Comparison of ENCODE assay signal across 2 cellular contexts in genomic region chr1:169944621-169945020, GRCh38.
TF ChIP-seq lines count a peak whose summit lies in the region.

No MANE protein-coding gene starts in this region.

TF ChIP-seq in WTC11, 78 proteins besides CTCF, POLR2A, EP300 and RAD21:
- TF ChIP-seq OVOL2 (CRISPR knock-in tag; IDR thresholded peaks at IDR 0.05; ENCODE audit: borderline replicate concordance) (no peak), FOXJ3 (CRISPR knock-in tag; IDR thresholded peaks at IDR 0.05; ENCODE audit: borderline replicate concordance) (no peak), ZNF423 (CRISPR knock-in tag; IDR thresholded peaks at IDR 0.05) (no peak), HMGA2 (CRISPR knock-in tag; IDR thresholded peaks at IDR 0.05) (no peak), ATF1 (CRISPR knock-in tag; IDR thresholded peaks at IDR 0.05) (no peak), ZBTB43 (CRISPR knock-in tag; IDR thresholded peaks at IDR 0.05) (no peak), CREM (CRISPR knock-in tag; IDR thresholded peaks at IDR 0.05) (no peak), MYBL2 (CRISPR knock-in tag; IDR thresholded peaks at IDR 0.05) (no peak), CDX4 (CRISPR knock-in tag; IDR thresholded peaks at IDR 0.05; ENCODE audit: borderline replicate concordance) (no peak), USF1 (CRISPR knock-in tag; IDR thresholded peaks at IDR 0.05) (no peak)
- TF ChIP-seq, protein P1, sequence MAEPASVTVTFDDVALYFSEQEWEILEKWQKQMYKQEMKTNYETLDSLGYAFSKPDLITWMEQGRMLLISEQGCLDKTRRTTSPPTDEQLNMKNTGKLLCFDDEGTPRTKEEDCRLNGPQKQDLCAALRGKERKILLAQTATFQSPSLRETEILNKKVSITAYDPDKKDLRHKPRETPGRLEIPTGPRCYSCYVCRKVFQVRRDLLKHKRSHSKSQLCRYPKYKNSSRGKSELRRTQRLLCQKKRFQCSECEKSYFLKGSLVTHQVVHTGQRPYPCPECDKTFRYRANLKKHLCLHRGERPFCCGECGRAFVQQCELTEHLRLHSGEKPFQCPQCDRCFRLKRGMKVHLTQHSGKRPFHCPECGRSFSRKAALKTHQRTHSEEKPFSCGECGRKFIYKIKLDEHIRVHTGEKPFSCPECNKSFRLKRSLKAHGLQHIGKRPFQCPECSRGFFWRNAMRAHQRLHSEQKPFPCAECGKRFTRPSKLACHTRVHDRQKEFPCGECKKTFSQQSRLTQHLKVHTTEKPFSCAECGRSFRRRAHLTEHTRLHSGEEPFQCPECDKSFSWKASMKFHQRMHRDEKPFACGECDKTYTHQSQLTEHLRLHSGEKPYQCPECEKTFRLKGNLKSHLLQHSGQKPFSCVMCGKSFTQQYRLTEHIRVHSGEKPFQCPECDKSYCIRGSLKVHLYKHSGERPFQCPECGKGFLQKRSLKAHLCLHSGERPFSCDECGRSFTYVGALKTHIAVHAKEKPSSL (CRISPR knock-in tag; conservative IDR thresholded peaks at IDR 0.05): no peak
- TF ChIP-seq, protein P2, sequence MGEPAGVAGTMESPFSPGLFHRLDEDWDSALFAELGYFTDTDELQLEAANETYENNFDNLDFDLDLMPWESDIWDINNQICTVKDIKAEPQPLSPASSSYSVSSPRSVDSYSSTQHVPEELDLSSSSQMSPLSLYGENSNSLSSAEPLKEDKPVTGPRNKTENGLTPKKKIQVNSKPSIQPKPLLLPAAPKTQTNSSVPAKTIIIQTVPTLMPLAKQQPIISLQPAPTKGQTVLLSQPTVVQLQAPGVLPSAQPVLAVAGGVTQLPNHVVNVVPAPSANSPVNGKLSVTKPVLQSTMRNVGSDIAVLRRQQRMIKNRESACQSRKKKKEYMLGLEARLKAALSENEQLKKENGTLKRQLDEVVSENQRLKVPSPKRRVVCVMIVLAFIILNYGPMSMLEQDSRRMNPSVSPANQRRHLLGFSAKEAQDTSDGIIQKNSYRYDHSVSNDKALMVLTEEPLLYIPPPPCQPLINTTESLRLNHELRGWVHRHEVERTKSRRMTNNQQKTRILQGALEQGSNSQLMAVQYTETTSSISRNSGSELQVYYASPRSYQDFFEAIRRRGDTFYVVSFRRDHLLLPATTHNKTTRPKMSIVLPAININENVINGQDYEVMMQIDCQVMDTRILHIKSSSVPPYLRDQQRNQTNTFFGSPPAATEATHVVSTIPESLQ (CRISPR knock-in tag; IDR thresholded peaks at IDR 0.05): no peak

TF ChIP-seq in H1, 55 proteins besides CTCF, POLR2A, EP300 and RAD21 (continued from another document):
- TF ChIP-seq GTF2F1 (IDR thresholded peaks at IDR 0.05; ENCODE audit: borderline replicate concordance, low read depth, low read length): no peak
- no peak for TF ChIP-seq GABPA (IDR thresholded peaks at IDR 0.05; ENCODE audit: borderline replicate concordance, insufficient read depth, low read length)
- no peak for TF ChIP-seq CHD2 (IDR thresholded peaks at IDR 0.05; ENCODE audit: low read length)
- TF ChIP-seq CEBPB (IDR thresholded peaks at IDR 0.05; ENCODE audit: low read depth, low read length): no peak
- no peak for TF ChIP-seq SIN3A (conservative IDR thresholded peaks at IDR 0.05 in 1 of 2, IDR thresholded peaks at IDR 0.05 in 1 of 2; ENCODE audit: low read depth in 1 of 2, low read length in 2 of 2)
- TF ChIP-seq BRCA1 (IDR thresholded peaks at IDR 0.05; ENCODE audit: low read depth, low read length): no peak
- TF ChIP-seq RBBP5 (IDR thresholded peaks at IDR 0.05; ENCODE audit: borderline replicate concordance, low read depth, low read length): no peak
- TF ChIP-seq POLR2AphosphoS5 (IDR thresholded peaks at IDR 0.05; ENCODE audit: low read depth, low read length): no peak
